10 cellular contexts compared by ENCODE assay signal in genomic region chr1:109298666-109299086, GRCh38. TPM values are rescaled to one million over a fixed set of nuclear protein-coding genes. Genes with fewer than 3 reads are reported as not detected.
DNase-seq lines count a peak whose midpoint lies in the region; TF ChIP-seq lines count a peak whose summit lies in the region.
"Had no signal": no experiment of that assay in that cellular context is flagged by ENCODE, and none has a peak within 500 bp of the region (broad histone marks: within the 10 kb centered on the region; RNA-seq: fewer than 3 reads in every experiment).

No MANE protein-coding gene starts in this region.

- no peak for TF ChIP-seq CTCF in mesothelial cell of epicardium (IDR thresholded peaks at IDR 0.05; ENCODE audit: unreplicated experiment)

- no peaks in the 10 kb centered on the region for H3K9me3 ChIP-seq in duodenal mucosa (ENCODE audit: control insufficient read depth in 1 of 2, low read length in 2 of 2)

- peak overlapping the region; percentile 11 for H3K4me3 Mint-ChIP-seq in mesothelial cell of epicardium
- H3K4me3 Mint-ChIP-seq: CD4-positive, CD25-positive, alpha-beta regulatory T cell had no signal

- H3K9me3 Mint-ChIP-seq in mesothelial cell of epicardium, result no peaks in the 10 kb centered on the region
- H3K9me3 Mint-ChIP-seq: CD4-positive, CD25-positive, alpha-beta regulatory T cell had no signal

- H3K9ac ChIP-seq in duodenal mucosa (ENCODE audit: low read depth in 1 of 2, low read length in 2 of 2), result no peak overlapping the region

- DNase-seq in stimulated activated CD4-positive, alpha-beta T cell treated with anti-CD3 and anti-CD28 coated beads, Interleukin-1b, Interleukin-23, amount 100 ng/mL, for 48 hours, result peak; percentile 19
- no peak for DNase-seq in stimulated activated CD4-positive, alpha-beta T cell treated with anti-CD3 and anti-CD28 coated beads, Interleukin-4, amount 100 ng/mL, for 4 hours
- DNase-seq in mesothelial cell of epicardium (ENCODE audit: low spot score in 2 of 2, unreplicated experiment in 2 of 2) (no peak), MV-4-11 (lab: John Stamatoyannopoulos, UW) (no peak), NCI-H187 treated with DMSO at 0.1 percent for 48 hours (lab: John Stamatoyannopoulos, UW) (no peak), germinal center (ENCODE audit: low spot score) (no peak)
- no peak for DNase-seq in effector CD4-positive, alpha-beta T cell
- DNase-seq: CD4-positive, CD25-positive, alpha-beta regulatory T cell; NCI-H1092 had no signal

- peak overlapping the region; percentile 26 for H3K27ac ChIP-seq in duodenal mucosa (ENCODE audit: low read depth, low read length)

- H3K4me3 ChIP-seq in duodenal mucosa (ENCODE audit: low read depth in 1 of 2, low read length in 2 of 2), result no peak overlapping the region

- peaks cover 0 to 7% of the 10 kb centered on the region in 2 donors for H3K4me1 ChIP-seq in duodenal mucosa (ENCODE audit: control insufficient read depth in 1 of 2, insufficient read depth in 2 of 2, low read length in 2 of 2)

- H3K4me1 Mint-ChIP-seq in mesothelial cell of epicardium, result peaks cover 19% of the 10 kb centered on the region
- H3K4me1 Mint-ChIP-seq: CD4-positive, CD25-positive, alpha-beta regulatory T cell had no signal

- no peaks in the 10 kb centered on the region for H3K27me3 Mint-ChIP-seq in mesothelial cell of epicardium (ENCODE audit: low read depth)

- no peaks in the 10 kb centered on the region for H3K36me3 Mint-ChIP-seq in mesothelial cell of epicardium
- H3K36me3 Mint-ChIP-seq: CD4-positive, CD25-positive, alpha-beta regulatory T cell had no signal

- H3K27ac Mint-ChIP-seq in mesothelial cell of epicardium, result peak overlapping the region; percentile 93
- H3K27ac Mint-ChIP-seq: CD4-positive, CD25-positive, alpha-beta regulatory T cell had no signal

- no peaks in the 10 kb centered on the region for H3K27me3 ChIP-seq in duodenal mucosa (ENCODE audit: control insufficient read depth in 1 of 2, insufficient read depth in 2 of 2, low read length in 2 of 2)

- no peaks in the 10 kb centered on the region for H3K36me3 ChIP-seq in duodenal mucosa (ENCODE audit: control insufficient read depth in 1 of 2, insufficient read depth in 2 of 2, low read length in 2 of 2)

RNA-seq across cellular contexts. Expression of gene MYBPHL, which starts 8.1 kb away (rescaled TPM):
- not detected in 3 replicates for total RNA-seq in mesothelial cell of epicardium
- total RNA-seq: CD4-positive, CD25-positive, alpha-beta regulatory T cell had no signal

RNA-seq across cellular contexts. Expression of gene PSRC1, which starts 15.7 kb away (rescaled TPM):
- total RNA-seq in mesothelial cell of epicardium, result 15.8 to 18.3 TPM (median 17.6 TPM) in 3 replicates

RNA-seq across cellular contexts. Expression of gene CELSR2, which starts 49.3 kb away (rescaled TPM):
- 24.9 to 27.1 TPM (median 25.0 TPM) in 3 replicates for total RNA-seq in mesothelial cell of epicardium
